ENCODE assay signal across 7 cellular contexts in the genomic region with DNA sequence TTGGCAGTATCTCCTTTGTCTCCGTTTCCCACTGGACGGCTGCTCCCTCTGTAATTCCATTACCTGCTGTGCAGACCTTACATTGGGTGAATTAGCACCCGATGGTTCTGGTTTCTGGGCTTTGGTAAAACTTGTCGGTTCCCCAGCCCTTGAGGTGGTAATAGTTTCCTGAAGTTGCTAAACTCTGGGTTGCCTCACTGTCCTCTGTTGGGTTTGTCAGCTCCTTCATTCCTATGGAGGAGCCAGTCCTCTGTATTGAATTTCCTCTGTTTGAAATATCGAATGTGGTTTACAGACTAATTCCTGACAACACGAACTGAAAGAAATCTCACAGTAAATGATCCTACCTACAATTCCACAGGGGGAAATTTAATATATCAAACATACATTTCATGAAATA.
"Had no signal": no experiment of that assay in that cellular context is flagged by ENCODE, and none has a peak within 500 bp of the region (broad histone marks: within the 10 kb centered on the region; RNA-seq: fewer than 3 reads in every experiment).

No MANE protein-coding gene starts in this region.

- ATAC-seq: GM12878 had no signal

- H3K4me3 ChIP-seq: GM12878 had no signal

- DNase-seq: GDM1, GF-D8 had no signal

- FAIRE-seq: G401.6, GM12878, GM12891, GM12892, GM18507 had no signal
